Comparison of ENCODE assay signal across 20 cellular contexts in the genomic region with DNA sequence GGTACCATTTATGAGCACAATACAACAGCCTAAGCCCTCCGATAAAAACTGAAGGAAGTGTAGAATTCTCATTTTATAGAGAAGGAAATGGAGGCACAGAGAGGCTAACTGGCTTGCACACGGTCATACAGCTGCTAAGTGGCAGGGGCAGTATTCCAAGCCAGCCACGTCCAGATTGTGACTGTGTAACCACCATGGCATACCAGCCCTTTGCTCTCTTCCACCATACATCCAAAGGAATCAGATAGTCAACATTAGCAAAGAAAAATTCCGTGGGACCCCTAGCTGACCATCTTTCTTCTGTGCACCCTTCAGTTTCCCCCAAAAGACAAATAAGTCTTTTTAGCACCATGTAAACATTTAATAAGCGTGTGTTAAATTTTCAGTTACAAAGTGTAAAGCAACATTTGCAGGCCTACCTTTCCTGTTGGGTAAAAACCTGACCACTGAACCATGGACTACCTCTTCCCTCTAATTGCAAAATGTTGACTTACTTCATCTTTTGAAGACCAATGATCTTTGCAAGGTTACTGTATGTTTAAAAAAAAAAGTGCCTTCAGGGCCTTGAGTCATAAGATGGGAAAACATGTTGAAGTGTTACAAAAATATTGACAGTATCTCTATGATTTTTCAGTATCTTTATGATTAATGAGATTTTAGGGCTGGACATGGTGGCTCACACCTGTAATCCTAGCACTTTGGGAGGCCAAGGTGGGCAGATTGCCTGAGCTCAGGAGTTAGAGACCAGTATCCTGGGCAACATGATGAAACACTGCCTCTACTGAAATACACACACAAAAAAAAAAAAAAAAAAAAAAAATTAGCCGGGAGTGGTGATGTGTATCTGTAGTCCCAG. TPM values are rescaled to one million over a fixed set of nuclear protein-coding genes. Genes with fewer than 3 reads are reported as not detected.
DNase-seq lines count a peak whose midpoint lies in the region; ATAC-seq and TF ChIP-seq lines count a peak whose summit lies in the region.
"Had no signal": no experiment of that assay in that cellular context is flagged by ENCODE, and none has a peak within 500 bp of the region (broad histone marks: within the 10 kb centered on the region; RNA-seq: fewer than 3 reads in every experiment).

No MANE protein-coding gene starts in this region.

- no peak overlapping the region for H3K4me3 ChIP-seq in NB4 (ENCODE audit: low read depth, low read length)
- H3K4me3 ChIP-seq in mammary epithelial cell (replicated peaks in 1 of 3; ENCODE audit: insufficient read depth in 1 of 3, low read depth in 2 of 3, low read length in 3 of 3), result no peak overlapping the region

- no peak overlapping the region for H3K27ac ChIP-seq in mammary epithelial cell (ENCODE audit: insufficient read depth, low read depth, low read length)
- H3K27ac ChIP-seq: C4-2B had no signal

- DNase-seq in SIG-M5 treated with dmso at 0.1 percent for 504 hours (lab: John Stamatoyannopoulos, UW; ENCODE audit: unreplicated experiment) (peak; percentile 33), SIG-M5 (lab: John Stamatoyannopoulos, UW) (no peak), NB4 (ENCODE audit: low read depth) (peak; percentile 14), mammary epithelial cell (peak; percentile 70), NCI-H446 (lab: John Stamatoyannopoulos, UW) (no peak)
- no peak for DNase-seq in effector memory CD8-positive, alpha-beta T cell
- DNase-seq: COR-L47, DMS79, GDM1, HFFc6, KG1, NCI-H1436 treated with DMSO at 0.1 percent for 48 hours, NCI-H2081, NCI-H524 treated with DMSO at 0.1 percent for 48 hours, T-helper 17 cell had no signal

- H3K4me3 Mint-ChIP-seq in effector memory CD8-positive, alpha-beta T cell, result no peak overlapping the region
- H3K4me3 Mint-ChIP-seq: HFFc6, T-helper 17 cell had no signal

- WGBS in mammary epithelial cell (ENCODE audit: low coverage, missing lambda C conversion rate), result 96% methylated on average over 6 of the region's 6 CpGs

- no peak overlapping the region for H3K9ac ChIP-seq in mammary epithelial cell (ENCODE audit: insufficient read depth, low read length)

- no TSS peak for BruUV-seq in mammary epithelial cell (replicated peaks; lab: Mats Ljungman, UMichigan)

- intact Hi-C loops in mammary epithelial cell (cut with micrococcal nuclease), result no loop called here

- H3K79me2 ChIP-seq in mammary epithelial cell (ENCODE audit: insufficient read depth, low read length), result no peaks in the 10 kb centered on the region

- TF ChIP-seq CTCF in NB4 (IDR thresholded peaks at IDR 0.05; ENCODE audit: low read depth, low read length), result no peak
- TF ChIP-seq CTCF in mammary epithelial cell (conservative IDR thresholded peaks at IDR 0.05 in 1 of 2, IDR thresholded peaks at IDR 0.05 in 1 of 2; ENCODE audit: extremely low read depth in 1 of 2, insufficient read depth in 1 of 2, low read depth in 1 of 2, low read length in 2 of 2), result no peak

- no peaks in the 10 kb centered on the region for H3K36me3 Mint-ChIP-seq in effector memory CD8-positive, alpha-beta T cell (ENCODE audit: insufficient read depth)

- H3K27me3 Mint-ChIP-seq in effector memory CD8-positive, alpha-beta T cell, result peaks cover 14 to 20% of the 10 kb centered on the region in 2 donors

- in situ Hi-C loops in mammary epithelial cell (cut with MboI; ENCODE audit: low sequenced_read_pairs in 2 of 2), result no loop called here

- H3K4me1 Mint-ChIP-seq in effector memory CD8-positive, alpha-beta T cell (ENCODE audit: low read depth in 2 of 2), result no peaks in the 10 kb centered on the region
- H3K4me1 Mint-ChIP-seq: T-helper 17 cell had no signal

- CTCF ChIA-PET in mammary epithelial cell (lab: Charles Lee; ENCODE audit: low non-redundant PET), result no interaction called here

- H3K27me3 ChIP-seq in mammary epithelial cell (ENCODE audit: insufficient read depth, low read length), result no peaks in the 10 kb centered on the region

- H2AFZ ChIP-seq in mammary epithelial cell (ENCODE audit: low read depth, low read length), result no peak overlapping the region

- no peak for ATAC-seq in effector memory CD8-positive, alpha-beta T cell (replicated peaks)
- no peak for ATAC-seq in HG03565 (IDR thresholded peaks at IDR 0.05; ENCODE audit: unreplicated experiment)
- ATAC-seq in GM21737 (IDR thresholded peaks at IDR 0.05; ENCODE audit: unreplicated experiment), result no peak
- ATAC-seq: Right ventricle myocardium inferior, SK-N-SH treated with all-trans-retinoic acid at 6 μM for 48 hours, T-helper 17 cell had no signal

- dilution Hi-C loops in mammary epithelial cell (cut with HindIII; ENCODE audit: low sequenced_read_pairs), result no loop called here

- no peak for TF ChIP-seq POLR2A in NB4 (IDR thresholded peaks at IDR 0.05; ENCODE audit: extremely low read depth, insufficient read length)

- H3K9me3 ChIP-seq in mammary epithelial cell (replicated peaks; ENCODE audit: insufficient read depth, low read length), result no peaks in the 10 kb centered on the region

- no peak overlapping the region for H3K4me2 ChIP-seq in mammary epithelial cell (ENCODE audit: insufficient read depth, low read depth, low read length)

- H3K9me3 Mint-ChIP-seq in effector memory CD8-positive, alpha-beta T cell, result no peaks in the 10 kb centered on the region
- H3K9me3 Mint-ChIP-seq: HFFc6 had no signal

- H4K20me1 ChIP-seq in mammary epithelial cell (ENCODE audit: insufficient read depth, low read length), result no peaks in the 10 kb centered on the region

- no peaks in the 10 kb centered on the region for H3K4me1 ChIP-seq in mammary epithelial cell (ENCODE audit: insufficient read depth, low read length)

- H3K27ac Mint-ChIP-seq in effector memory CD8-positive, alpha-beta T cell, result no peak overlapping the region
- H3K27ac Mint-ChIP-seq: HFFc6, T-helper 17 cell had no signal

- H3K36me3 ChIP-seq in mammary epithelial cell (ENCODE audit: insufficient read depth, low read length), result no peaks in the 10 kb centered on the region

RNA-seq across cellular contexts. Expression of gene PDZD8, which starts 24.3 kb away (rescaled TPM):
- 10 to 100 TPM; 48.6 to 63.0 TPM for total RNA-seq in mammary epithelial cell
- polyA plus RNA-seq in mammary epithelial cell, result 32.8 TPM
- polyA minus RNA-seq in mammary epithelial cell, result 95.5 TPM

Comparison
In these comparisons a context has a peak if more than half of its experiments do, and no peak if none do; other contexts are left out.
1. DNase-seq: peak in SIG-M5 treated with dmso at 0.1 percent for 504 hours (single experiment), NB4 (single experiment) and mammary epithelial cell (single experiment); none in SIG-M5 (single experiment), effector memory CD8-positive, alpha-beta T cell (0 of 3) and NCI-H446 (0 of 2).